1 cellular context compared by ENCODE assay signal in genomic region chr2:65122313-65122712, GRCh38.
TF ChIP-seq lines count a peak whose summit lies in the region.

No MANE protein-coding gene starts in this region.

TF ChIP-seq in H1, 55 proteins besides CTCF, POLR2A, EP300 and RAD21:
- peak; percentile 39; the same call in 1 of the 2 replicates for TF ChIP-seq CEBPB (IDR thresholded peaks at IDR 0.05; ENCODE audit: low read depth, low read length)
- TF ChIP-seq NANOG (IDR thresholded peaks at IDR 0.05; ENCODE audit: insufficient read depth, low read depth, low read length, poor library complexity, severe bottlenecking), result no peak
